ENCODE assay signal across 20 cellular contexts in genomic region chr14:103618999-103619398, GRCh38. TPM values are rescaled to one million over a fixed set of nuclear protein-coding genes. Genes with fewer than 3 reads are reported as not detected.
DNase-seq lines count a peak whose midpoint lies in the region; TF ChIP-seq lines count a peak whose summit lies in the region.
"Had no signal": no experiment of that assay in that cellular context is flagged by ENCODE, and none has a peak within 500 bp of the region (broad histone marks: within the 10 kb centered on the region; RNA-seq: fewer than 3 reads in every experiment).

No MANE protein-coding gene starts in this region.

- DNase-seq in Daoy (ENCODE audit: low read depth) (peak; percentile 41), M059J (ENCODE audit: low read depth) (peak; percentile 62), astrocyte of the hippocampus (ENCODE audit: low read depth, low spot score) (peak; percentile 40), osteoblast (ENCODE audit: insufficient read length, low spot score, missing footprints) (peak; percentile 79), SHP77 (lab: John Stamatoyannopoulos, UW) (no peak), hepatic stellate cell (ENCODE audit: low spot score) (no peak), caudate nucleus (lab: John Stamatoyannopoulos, UW) (no peak)
- DNase-seq: activated CD4-positive, alpha-beta T cell treated with anti-CD3 and anti-CD28 coated beads, Interleukin-2, amount 50 U/mL, for 1 hour; activated gamma-delta T cell treated with Interleukin-2 at 50 U/mL for 16 hours; activated T-cell treated with anti-CD3 and anti-CD28 coated beads, Interleukin-2, amount 50 U/mL, for 4 hours; effector CD4-positive, alpha-beta T cell; heart right ventricle; kidney glomerular epithelial cell; NCI-H1105; NCI-H2029 treated with DMSO at 0.1 percent for 48 hours; NCI-H2227 treated with DMSO at 0.1 percent for 48 hours; posterior cingulate gyrus; RPMI8226; spleen; transverse colon had no signal

- H3K4me3 ChIP-seq in osteoblast (ENCODE audit: insufficient read depth, low read length): no peak overlapping the region
- H3K4me3 ChIP-seq: heart right ventricle, spleen, transverse colon had no signal

- H3K27ac ChIP-seq in osteoblast (ENCODE audit: low read depth, low read length) (no peak overlapping the region), caudate nucleus (ENCODE audit: low read depth, low read length) (no peak overlapping the region)
- H3K27ac ChIP-seq: heart right ventricle, spleen, transverse colon had no signal

- H2AFZ ChIP-seq in osteoblast (ENCODE audit: low read length): no peak overlapping the region

- H3K27me3 ChIP-seq in osteoblast (ENCODE audit: insufficient read depth, low read length): no peaks in the 10 kb centered on the region
- H3K27me3 ChIP-seq: heart right ventricle, spleen, transverse colon had no signal

- TF ChIP-seq CTCF in osteoblast (IDR thresholded peaks at IDR 0.05; ENCODE audit: extremely low read depth, low read depth, low read length): no peak

- H3K9me3 ChIP-seq in osteoblast (ENCODE audit: low read depth, low read length): no peaks in the 10 kb centered on the region
- H3K9me3 ChIP-seq: heart right ventricle, spleen, transverse colon had no signal

- H3K4me1 ChIP-seq in osteoblast (ENCODE audit: insufficient read depth, low read length): no peaks in the 10 kb centered on the region

- no peaks in the 10 kb centered on the region for H3K36me3 ChIP-seq in osteoblast (ENCODE audit: insufficient read depth, low read length)
- H3K36me3 ChIP-seq: heart right ventricle, spleen, transverse colon had no signal

- no peaks in the 10 kb centered on the region for H4K20me1 ChIP-seq in osteoblast (ENCODE audit: insufficient read depth, low read length)

- H3K79me2 ChIP-seq in osteoblast (ENCODE audit: insufficient read depth, low read length): no peaks in the 10 kb centered on the region

- H3K4me2 ChIP-seq in osteoblast (ENCODE audit: insufficient read depth, low read length): no peak overlapping the region

RNA-seq across cellular contexts. Expression of gene KLC1, which starts 10.0 kb away (rescaled TPM):
- 178 and 244 TPM in 2 replicates for total RNA-seq in Daoy (2014; rRNA removed; shearing (Covaris generic))
- 60.9 and 101 TPM in 2 replicates for total RNA-seq in M059J (2014; rRNA removed; shearing (Covaris generic))
- total RNA-seq in osteoblast: 198 and 205 TPM in 2 replicates

RNA-seq across cellular contexts. Expression of gene COA8, which starts 56.2 kb away (rescaled TPM):
- total RNA-seq in Daoy (2014; rRNA removed; shearing (Covaris generic)): 29.4 and 48.2 TPM in 2 replicates
- 17.7 and 30.7 TPM in 2 replicates for total RNA-seq in M059J (2014; rRNA removed; shearing (Covaris generic))
- total RNA-seq in osteoblast: 23.0 and 24.6 TPM in 2 replicates

RNA-seq across cellular contexts. Expression of gene BAG5, which starts 56.5 kb away (rescaled TPM):
- 23.5 and 28.6 TPM in 2 replicates for total RNA-seq in Daoy (2014; rRNA removed; shearing (Covaris generic))
- total RNA-seq in M059J (2014; rRNA removed; shearing (Covaris generic)): 18.6 and 22.6 TPM in 2 replicates
- total RNA-seq in osteoblast: 28.6 and 30.8 TPM in 2 replicates

Comparison
In these comparisons a context has a peak if more than half of its experiments do, and no peak if none do; other contexts are left out.
1. DNase-seq: peak in Daoy (single experiment), M059J (single experiment), astrocyte of the hippocampus (single experiment) and osteoblast (single experiment); none in SHP77 (0 of 2), hepatic stellate cell (single experiment) and caudate nucleus (0 of 61).